11 cellular contexts compared by ENCODE assay signal in the genomic region with DNA sequence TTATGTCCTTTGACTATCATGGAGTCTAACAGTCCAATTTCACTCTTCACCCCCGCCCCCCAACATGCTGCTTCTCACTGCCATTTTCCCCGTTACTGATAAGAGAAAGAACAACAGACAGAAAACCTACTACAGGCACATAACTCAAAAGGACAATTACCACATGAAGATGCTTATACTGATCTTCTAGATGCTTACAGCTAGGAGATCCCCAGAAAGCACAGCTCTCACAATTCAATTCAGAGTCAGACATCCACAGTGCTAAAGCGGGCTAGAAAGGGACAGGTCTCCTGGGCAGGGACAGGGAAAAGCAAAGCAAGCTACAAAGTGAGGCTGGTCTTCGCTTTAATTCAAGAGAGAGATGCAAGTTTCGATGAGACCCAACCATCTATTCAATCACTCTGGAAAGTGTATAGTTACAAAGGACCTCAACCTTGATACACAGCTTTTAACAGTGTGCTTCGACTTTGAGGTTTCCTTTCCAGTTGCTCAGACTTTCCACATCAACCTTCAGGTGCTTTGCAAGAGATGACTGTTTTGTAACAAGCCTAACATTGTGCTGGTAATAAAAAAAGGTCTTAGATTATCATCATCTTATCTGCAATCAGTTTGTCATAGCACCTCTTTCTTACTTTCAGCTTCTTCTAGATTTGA.
DNase-seq lines count a peak whose midpoint lies in the region; ATAC-seq lines count a peak whose summit lies in the region.
"Had no signal": no experiment of that assay in that cellular context is flagged by ENCODE, and none has a peak within 500 bp of the region (broad histone marks: within the 10 kb centered on the region; RNA-seq: fewer than 3 reads in every experiment).

No MANE protein-coding gene starts in this region.

- CTCF ChIA-PET in CD8-positive, alpha-beta memory T cell (lab: Charles Lee) = interaction anchor here (0.8 to 1.1 kb wide), 3 partner anchors 11 to 52 kb away, joined by 3 to 4 read pairs (median 3); no protein-coding TSS in a partner anchor

- no peak overlapping the region for H3K27ac ChIP-seq in CD8-positive, alpha-beta memory T cell (ENCODE audit: low read depth, low read length)
- H3K27ac ChIP-seq: right lobe of liver had no signal

- peaks cover 0 to 7% (median 7%) of the 10 kb centered on the region in 3 donors for H3K36me3 Mint-ChIP-seq in CD8-positive, alpha-beta memory T cell
- peaks cover 53% of the 10 kb centered on the region for H3K36me3 Mint-ChIP-seq in activated T-helper 17 cell treated with anti-CD3 and anti-CD28 coated beads, Interleukin-2, amount 50 U/mL, for 72 hours (ENCODE audit: low read depth)

- no peaks in the 10 kb centered on the region for H3K36me3 ChIP-seq in CD8-positive, alpha-beta memory T cell (ENCODE audit: insufficient read depth, low read length)
- H3K36me3 ChIP-seq: right lobe of liver had no signal

- no peaks in the 10 kb centered on the region for H3K9me3 Mint-ChIP-seq in CD8-positive, alpha-beta memory T cell
- no peaks in the 10 kb centered on the region for H3K9me3 Mint-ChIP-seq in activated T-helper 17 cell treated with anti-CD3 and anti-CD28 coated beads, Interleukin-2, amount 50 U/mL, for 72 hours
- H3K9me3 Mint-ChIP-seq: nephron had no signal

- peak overlapping the region; percentile 7 to 69 (median 56) for H3K4me3 Mint-ChIP-seq in CD8-positive, alpha-beta memory T cell
- H3K4me3 Mint-ChIP-seq in activated T-helper 17 cell treated with anti-CD3 and anti-CD28 coated beads, Interleukin-2, amount 50 U/mL, for 72 hours = peak overlapping the region; percentile 78
- H3K4me3 Mint-ChIP-seq: nephron had no signal

- peak overlapping the region; percentile 0 for H3K4me3 ChIP-seq in CD8-positive, alpha-beta memory T cell (ENCODE audit: low read length)
- H3K4me3 ChIP-seq: right lobe of liver had no signal

- H3K27ac Mint-ChIP-seq in CD8-positive, alpha-beta memory T cell = peak overlapping the region; percentile 43 to 87 (median 74)
- peak overlapping the region; percentile 89 for H3K27ac Mint-ChIP-seq in activated T-helper 17 cell treated with anti-CD3 and anti-CD28 coated beads, Interleukin-2, amount 50 U/mL, for 72 hours
- H3K27ac Mint-ChIP-seq: nephron had no signal

- no peaks in the 10 kb centered on the region for H3K27me3 ChIP-seq in CD8-positive, alpha-beta memory T cell (ENCODE audit: insufficient read depth, low read length, poor library complexity, severe bottlenecking)
- H3K27me3 ChIP-seq: right lobe of liver had no signal

- peaks cover 96% of the 10 kb centered on the region for H3K4me1 ChIP-seq in CD8-positive, alpha-beta memory T cell (ENCODE audit: insufficient read depth, low read length)
- H3K4me1 ChIP-seq: right lobe of liver had no signal

- peak in 2 of 5 donors; percentile 40 to 77 for DNase-seq in CD8-positive, alpha-beta memory T cell
- DNase-seq in OCI-M1 (lab: John Stamatoyannopoulos, UW) = peak; percentile 50
- DNase-seq in stimulated activated CD4-positive, alpha-beta T cell treated with anti-CD3 and anti-CD28 coated beads, Interleukin-15, amount 100 ng/mL, for 48 hours (ENCODE audit: low read depth in 2 of 2) = peak; percentile 35 to 42
- DNase-seq in dermis blood vessel endothelial cell = no peak
- DNase-seq in dedifferentiated amniotic fluid mesenchymal stem cell (ENCODE audit: extremely low spot score) = no peak
- DNase-seq: AML-193, right lobe of liver had no signal

- peaks cover 70 to 90% (median 83%) of the 10 kb centered on the region in 3 donors for H3K4me1 Mint-ChIP-seq in CD8-positive, alpha-beta memory T cell
- peaks cover 70% of the 10 kb centered on the region for H3K4me1 Mint-ChIP-seq in activated T-helper 17 cell treated with anti-CD3 and anti-CD28 coated beads, Interleukin-2, amount 50 U/mL, for 72 hours

- POLR2A ChIA-PET in CD8-positive, alpha-beta memory T cell (lab: Charles Lee) = interaction anchor here (0.5 to 1.0 kb wide), 3 partner anchors 8 to 118 kb away, joined by 3 to 4 read pairs (median 3); no protein-coding TSS in a partner anchor

- peak; percentile 92 for ATAC-seq in activated T-helper 17 cell treated with anti-CD3 and anti-CD28 coated beads, Interleukin-2, amount 50 U/mL, for 72 hours (replicated peaks)
- ATAC-seq in GM21529 (IDR thresholded peaks at IDR 0.05; ENCODE audit: unreplicated experiment) (no peak), HG02623 (IDR thresholded peaks at IDR 0.05; ENCODE audit: unreplicated experiment) (no peak)
- ATAC-seq: right lobe of liver had no signal

- H3K9me3 ChIP-seq in CD8-positive, alpha-beta memory T cell (ENCODE audit: low read length) = no peaks in the 10 kb centered on the region
- H3K9me3 ChIP-seq: right lobe of liver had no signal

- peaks cover 6% of the 10 kb centered on the region in 2 donors for H3K27me3 Mint-ChIP-seq in CD8-positive, alpha-beta memory T cell
- no peaks in the 10 kb centered on the region for H3K27me3 Mint-ChIP-seq in activated T-helper 17 cell treated with anti-CD3 and anti-CD28 coated beads, Interleukin-2, amount 50 U/mL, for 72 hours

Comparison
In these comparisons a context has a peak if more than half of its experiments do, and no peak if none do; other contexts are left out.
1. DNase-seq: peak in OCI-M1 (single experiment) and stimulated activated CD4-positive, alpha-beta T cell treated with anti-CD3 and anti-CD28 coated beads, Interleukin-15, amount 100 ng/mL, for 48 hours (2 of 2); none in dermis blood vessel endothelial cell (single experiment) and dedifferentiated amniotic fluid mesenchymal stem cell (single experiment).